ENCODE assay signal across 8 cellular contexts in genomic region chrX:41332408-41332987, GRCh38. TPM values are rescaled to one million over a fixed set of nuclear protein-coding genes. Genes with fewer than 3 reads are reported as not detected.
DNase-seq lines count a peak whose midpoint lies in the region; ATAC-seq and TF ChIP-seq lines count a peak whose summit lies in the region.

No MANE protein-coding gene starts in this region.

- no peaks in the 10 kb centered on the region for H3K36me3 ChIP-seq in prostate gland

- intact Hi-C loops in activated CD8-positive, alpha-beta T cell treated with anti-CD3 and anti-CD28 coated beads for 36 hours (cut with micrococcal nuclease) = loop anchor here (10.0 kb wide), 2 partner anchors 58 to 112 kb away; partner anchors contain the start of gene NYX
- intact Hi-C loops in prostate gland (cut with DNase I) = loop anchor here (5.0 to 10.0 kb wide), 2 partner anchors 110 to 248 kb away; partner anchors contain the start of gene USP9X

- H3K27me3 Mint-ChIP-seq in activated CD8-positive, alpha-beta T cell treated with anti-CD3 and anti-CD28 coated beads for 36 hours = no peaks in the 10 kb centered on the region
- peaks cover 8% of the 10 kb centered on the region for H3K27me3 Mint-ChIP-seq in glutamatergic neuron (ENCODE audit: unreplicated experiment)

- no peaks in the 10 kb centered on the region for H3K9me3 ChIP-seq in prostate gland

- no peaks in the 10 kb centered on the region for H3K9me3 Mint-ChIP-seq in activated CD8-positive, alpha-beta T cell treated with anti-CD3 and anti-CD28 coated beads for 36 hours
- peaks cover 10% of the 10 kb centered on the region for H3K9me3 Mint-ChIP-seq in glutamatergic neuron (ENCODE audit: unreplicated experiment)

- H3K36me3 Mint-ChIP-seq in activated CD8-positive, alpha-beta T cell treated with anti-CD3 and anti-CD28 coated beads for 36 hours (ENCODE audit: low read depth) = peaks cover 30% of the 10 kb centered on the region
- H3K36me3 Mint-ChIP-seq in glutamatergic neuron (ENCODE audit: unreplicated experiment) = no peaks in the 10 kb centered on the region

- POLR2A ChIA-PET in activated CD8-positive, alpha-beta T cell treated with anti-CD3 and anti-CD28 coated beads for 36 hours (lab: Charles Lee) = no interaction called here

- peak overlapping the region; percentile 73 to 78 for H3K4me3 ChIP-seq in prostate gland

- H3K27ac Mint-ChIP-seq in activated CD8-positive, alpha-beta T cell treated with anti-CD3 and anti-CD28 coated beads for 36 hours = peak overlapping the region; percentile 100
- H3K27ac Mint-ChIP-seq in glutamatergic neuron (ENCODE audit: unreplicated experiment) = peak overlapping the region; percentile 92

- H3K27ac ChIP-seq in prostate gland = peak overlapping the region; percentile 98 to 99

- H3K4me1 Mint-ChIP-seq in activated CD8-positive, alpha-beta T cell treated with anti-CD3 and anti-CD28 coated beads for 36 hours (ENCODE audit: low read depth) = peaks cover 14% of the 10 kb centered on the region
- peaks cover 4% of the 10 kb centered on the region for H3K4me1 Mint-ChIP-seq in glutamatergic neuron (ENCODE audit: low read depth, unreplicated experiment)

- H3K4me3 Mint-ChIP-seq in activated CD8-positive, alpha-beta T cell treated with anti-CD3 and anti-CD28 coated beads for 36 hours = peak overlapping the region; percentile 92
- peak overlapping the region; percentile 91 for H3K4me3 Mint-ChIP-seq in glutamatergic neuron (ENCODE audit: unreplicated experiment)

- CTCF ChIA-PET in activated CD8-positive, alpha-beta T cell treated with anti-CD3 and anti-CD28 coated beads for 36 hours (lab: Charles Lee) = no interaction called here

- ATAC-seq in GM19438 (IDR thresholded peaks at IDR 0.05; ENCODE audit: low read depth, unreplicated experiment) = peak; percentile 12
- peak; percentile 3 for ATAC-seq in HG03565 (IDR thresholded peaks at IDR 0.05; ENCODE audit: unreplicated experiment)
- ATAC-seq in activated CD8-positive, alpha-beta T cell treated with anti-CD3 and anti-CD28 coated beads for 36 hours = peak; percentile 3

- WGBS in prostate gland = 8% methylated on average over 16 of the region's 29 CpGs

- no peak for TF ChIP-seq POLR2A in prostate gland (IDR thresholded peaks at IDR 0.05)

- H3K27me3 ChIP-seq in prostate gland (replicated peaks; ENCODE audit: insufficient read depth) = no peaks in the 10 kb centered on the region

- DNase-seq in DMS53 (lab: John Stamatoyannopoulos, UW) = peak; percentile 74
- peak; percentile 50 for DNase-seq in activated CD8-positive, alpha-beta T cell treated with anti-CD3 and anti-CD28 coated beads for 36 hours
- DNase-seq in glutamatergic neuron = no peak
- peak; percentile 7 for DNase-seq in prostate gland (ENCODE audit: low spot score)
- no peak for DNase-seq in NCI-H2171 treated with DMSO at 0.1 percent for 48 hours (lab: John Stamatoyannopoulos, UW)
- no peak for DNase-seq in stimulated activated CD4-positive, alpha-beta T cell treated with anti-CD3 and anti-CD28 coated beads, Interleukin-15, amount 100 ng/mL, for 24 hours

- no peaks in the 10 kb centered on the region for H3K4me1 ChIP-seq in prostate gland (replicated peaks)

- TF ChIP-seq CTCF in activated CD8-positive, alpha-beta T cell treated with anti-CD3 and anti-CD28 coated beads for 36 hours (IDR thresholded peaks at IDR 0.05) = no peak
- TF ChIP-seq CTCF in glutamatergic neuron (IDR thresholded peaks at IDR 0.05; ENCODE audit: partially characterized antibody, unreplicated experiment) (no peak), prostate gland (IDR thresholded peaks at IDR 0.05) (no peak)

RNA-seq across cellular contexts. Expression of gene DDX3X, which starts 1.5 kb away (rescaled TPM):
- total RNA-seq in activated CD8-positive, alpha-beta T cell treated with anti-CD3 and anti-CD28 coated beads for 36 hours = 100 to 1,000 TPM; 172 to 181 TPM
- total RNA-seq in glutamatergic neuron (ENCODE audit: unreplicated experiment) (208 TPM), prostate gland (100 to 1,000 TPM; 107 to 115 TPM)

Comparison
In these comparisons a context has a peak if more than half of its experiments do, and no peak if none do; other contexts are left out.
1. DNase-seq: peak in DMS53 (single experiment), activated CD8-positive, alpha-beta T cell treated with anti-CD3 and anti-CD28 coated beads for 36 hours (single experiment) and prostate gland (single experiment); none in glutamatergic neuron (single experiment), NCI-H2171 treated with DMSO at 0.1 percent for 48 hours (single experiment) and stimulated activated CD4-positive, alpha-beta T cell treated with anti-CD3 and anti-CD28 coated beads, Interleukin-15, amount 100 ng/mL, for 24 hours (single experiment).
2. Peak in every context shown above with its lines, with median percentiles within 50 percentile points of each other: ATAC-seq.